11 cellular contexts compared by ENCODE assay signal in the genomic region with DNA sequence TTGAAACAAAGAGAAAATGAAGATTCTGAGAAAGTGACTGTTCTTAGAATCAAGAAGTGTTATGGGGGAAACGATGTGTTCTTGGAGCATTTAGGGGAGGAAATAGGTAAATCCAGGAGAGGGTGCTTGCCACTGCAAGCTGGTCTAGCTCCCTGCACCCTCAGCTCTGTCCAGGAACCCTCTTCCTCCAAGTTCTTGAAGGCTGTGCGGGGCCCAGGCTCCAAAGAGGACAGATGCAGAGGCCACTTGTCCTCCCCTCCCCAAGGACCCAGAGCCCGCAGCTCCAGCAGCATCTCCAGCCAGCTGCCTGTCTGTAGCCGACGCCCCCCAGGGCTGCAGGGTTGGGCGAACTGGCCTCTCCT.
DNase-seq lines count a peak whose midpoint lies in the region; ATAC-seq and TF ChIP-seq lines count a peak whose summit lies in the region.
"Had no signal": no experiment of that assay in that cellular context is flagged by ENCODE, and none has a peak within 500 bp of the region (broad histone marks: within the 10 kb centered on the region; RNA-seq: fewer than 3 reads in every experiment).

No MANE protein-coding gene starts in this region.

- intact Hi-C loops in CD8-positive, alpha-beta T cell (cut with DNase I, micrococcal nuclease), result loop anchor here (1.0 to 10.0 kb wide), 6 partner anchors 179 to 1939 kb away; no protein-coding TSS in a partner anchor

- H3K36me3 ChIP-seq in CD8-positive, alpha-beta T cell (ENCODE audit: insufficient read depth, low read length), result no peaks in the 10 kb centered on the region
- H3K36me3 ChIP-seq: brain microvascular endothelial cell, Peyer's patch, transverse colon had no signal

- no peaks in the 10 kb centered on the region for H3K27me3 ChIP-seq in CD8-positive, alpha-beta T cell (ENCODE audit: insufficient read depth, low read length)
- H3K27me3 ChIP-seq: Peyer's patch had no signal

- ATAC-seq in activated naive CD4-positive, alpha-beta T cell treated with anti-CD3 and anti-CD28 coated beads, Interleukin-2, amount 50 U/mL, for 72 hours, result peak; percentile 26 to 48
- ATAC-seq in HG03135 (IDR thresholded peaks at IDR 0.05; ENCODE audit: unreplicated experiment), result peak; percentile 11
- ATAC-seq in stimulated activated effector memory CD8-positive, alpha-beta T cell treated with anti-CD3 and anti-CD28 coated beads, Interleukin-12 subunit alpha, Interleukin-12 subunit beta, amount 100 ng/mL, for 72 hours, result peak; percentile 49
- ATAC-seq in CD8-positive, alpha-beta T cell, result no peak
- no peak for ATAC-seq in HG03175 (IDR thresholded peaks at IDR 0.05; ENCODE audit: unreplicated experiment)

- CTCF ChIA-PET in activated naive CD4-positive, alpha-beta T cell treated with anti-CD3 and anti-CD28 coated beads, Interleukin-2, amount 10 ng/mL, durations not matched to agents 7 days and 5 days (lab: Charles Lee), result interaction anchor here (0.7 to 3.1 kb wide), 37 partner anchors 9 to 1935 kb away, joined by 3 to 31 read pairs (median 5); partner anchors contain the start of gene SUPT3H
- CTCF ChIA-PET in CD8-positive, alpha-beta T cell (lab: Charles Lee), result interaction anchor here (0.8 to 3.1 kb wide), 29 partner anchors 10 to 1935 kb away, joined by 3 to 32 read pairs (median 6); partner anchors contain the start of gene ENPP4

- H3K4me3 Mint-ChIP-seq in activated naive CD4-positive, alpha-beta T cell treated with anti-CD3 and anti-CD28 coated beads, Interleukin-2, amount 10 ng/mL, durations not matched to agents 7 days and 5 days, result no peak overlapping the region
- no peak overlapping the region for H3K4me3 Mint-ChIP-seq in stimulated activated effector memory CD8-positive, alpha-beta T cell treated with anti-CD3 and anti-CD28 coated beads, Interleukin-12 subunit alpha, Interleukin-12 subunit beta, amount 100 ng/mL, for 72 hours
- no peak overlapping the region for H3K4me3 Mint-ChIP-seq in CD8-positive, alpha-beta T cell

- H3K4me3 ChIP-seq in CD8-positive, alpha-beta T cell (ENCODE audit: low read depth, low read length), result no peak overlapping the region
- H3K4me3 ChIP-seq: Peyer's patch, transverse colon had no signal

- H3K27ac ChIP-seq in CD8-positive, alpha-beta T cell (ENCODE audit: low read depth, low read length), result no peak overlapping the region
- H3K27ac ChIP-seq: brain microvascular endothelial cell, Peyer's patch, transverse colon had no signal

- no peaks in the 10 kb centered on the region for H3K36me3 Mint-ChIP-seq in activated naive CD4-positive, alpha-beta T cell treated with anti-CD3 and anti-CD28 coated beads, Interleukin-2, amount 50 U/mL, for 72 hours
- H3K36me3 Mint-ChIP-seq in activated naive CD4-positive, alpha-beta T cell treated with anti-CD3 and anti-CD28 coated beads, Interleukin-2, amount 10 ng/mL, durations not matched to agents 7 days and 5 days, result no peaks in the 10 kb centered on the region
- no peaks in the 10 kb centered on the region for H3K36me3 Mint-ChIP-seq in stimulated activated effector memory CD8-positive, alpha-beta T cell treated with anti-CD3 and anti-CD28 coated beads, Interleukin-12 subunit alpha, Interleukin-12 subunit beta, amount 100 ng/mL, for 72 hours
- no peaks in the 10 kb centered on the region for H3K36me3 Mint-ChIP-seq in CD8-positive, alpha-beta T cell

- POLR2A ChIA-PET in CD8-positive, alpha-beta T cell (lab: Charles Lee), result interaction anchor here (0.8 kb wide), 1 partner anchor 1239 kb away, joined by 4 read pairs; no protein-coding TSS in a partner anchor

- TF ChIP-seq CTCF in CD8-positive, alpha-beta T cell (IDR thresholded peaks at IDR 0.05), result no peak

- H3K27me3 Mint-ChIP-seq in activated naive CD4-positive, alpha-beta T cell treated with anti-CD3 and anti-CD28 coated beads, Interleukin-2, amount 10 ng/mL, durations not matched to agents 7 days and 5 days, result peaks cover 43% of the 10 kb centered on the region
- H3K27me3 Mint-ChIP-seq in CD8-positive, alpha-beta T cell (ENCODE audit: low read depth), result no peaks in the 10 kb centered on the region

- no peaks in the 10 kb centered on the region for H3K9me3 Mint-ChIP-seq in activated naive CD4-positive, alpha-beta T cell treated with anti-CD3 and anti-CD28 coated beads, Interleukin-2, amount 50 U/mL, for 72 hours
- no peaks in the 10 kb centered on the region for H3K9me3 Mint-ChIP-seq in activated naive CD4-positive, alpha-beta T cell treated with anti-CD3 and anti-CD28 coated beads, Interleukin-2, amount 10 ng/mL, durations not matched to agents 7 days and 5 days
- H3K9me3 Mint-ChIP-seq in stimulated activated effector memory CD8-positive, alpha-beta T cell treated with anti-CD3 and anti-CD28 coated beads, Interleukin-12 subunit alpha, Interleukin-12 subunit beta, amount 100 ng/mL, for 72 hours, result no peaks in the 10 kb centered on the region
- no peaks in the 10 kb centered on the region for H3K9me3 Mint-ChIP-seq in CD8-positive, alpha-beta T cell

- no peaks in the 10 kb centered on the region for H3K4me1 Mint-ChIP-seq in activated naive CD4-positive, alpha-beta T cell treated with anti-CD3 and anti-CD28 coated beads, Interleukin-2, amount 10 ng/mL, durations not matched to agents 7 days and 5 days
- peaks cover 8% of the 10 kb centered on the region for H3K4me1 Mint-ChIP-seq in stimulated activated effector memory CD8-positive, alpha-beta T cell treated with anti-CD3 and anti-CD28 coated beads, Interleukin-12 subunit alpha, Interleukin-12 subunit beta, amount 100 ng/mL, for 72 hours
- peaks cover 2% of the 10 kb centered on the region for H3K4me1 Mint-ChIP-seq in CD8-positive, alpha-beta T cell (ENCODE audit: low read depth)

- H3K4me1 ChIP-seq in CD8-positive, alpha-beta T cell (ENCODE audit: insufficient read depth, low read length), result peaks cover 9% of the 10 kb centered on the region

- no peak for DNase-seq in activated naive CD4-positive, alpha-beta T cell treated with anti-CD3 and anti-CD28 coated beads, Interleukin-2, amount 50 U/mL, for 72 hours (ENCODE audit: low spot score in 2 of 2)
- no peak for DNase-seq in activated naive CD4-positive, alpha-beta T cell treated with anti-CD3 and anti-CD28 coated beads, Interleukin-2, amount 10 ng/mL, durations not matched to agents 7 days and 5 days
- peak; percentile 8 for DNase-seq in cerebellar cortex (ENCODE audit: low spot score)
- no peak for DNase-seq in stimulated activated effector memory CD8-positive, alpha-beta T cell treated with anti-CD3 and anti-CD28 coated beads, Interleukin-12 subunit alpha, Interleukin-12 subunit beta, amount 100 ng/mL, for 72 hours (ENCODE audit: low spot score in 2 of 2)
- no peak for DNase-seq in CD8-positive, alpha-beta T cell
- DNase-seq in dedifferentiated amniotic fluid mesenchymal stem cell (ENCODE audit: extremely low spot score), result no peak

- H3K9me3 ChIP-seq in CD8-positive, alpha-beta T cell (ENCODE audit: low read length), result no peaks in the 10 kb centered on the region
- H3K9me3 ChIP-seq: Peyer's patch, transverse colon had no signal

- no peak overlapping the region for H3K27ac Mint-ChIP-seq in activated naive CD4-positive, alpha-beta T cell treated with anti-CD3 and anti-CD28 coated beads, Interleukin-2, amount 50 U/mL, for 72 hours
- H3K27ac Mint-ChIP-seq in activated naive CD4-positive, alpha-beta T cell treated with anti-CD3 and anti-CD28 coated beads, Interleukin-2, amount 10 ng/mL, durations not matched to agents 7 days and 5 days, result no peak overlapping the region
- H3K27ac Mint-ChIP-seq in stimulated activated effector memory CD8-positive, alpha-beta T cell treated with anti-CD3 and anti-CD28 coated beads, Interleukin-12 subunit alpha, Interleukin-12 subunit beta, amount 100 ng/mL, for 72 hours, result no peak overlapping the region
- H3K27ac Mint-ChIP-seq in CD8-positive, alpha-beta T cell, result no peak overlapping the region

Comparison
In these comparisons a context has a peak if more than half of its experiments do, and no peak if none do; other contexts are left out.
1. ATAC-seq: peak in activated naive CD4-positive, alpha-beta T cell treated with anti-CD3 and anti-CD28 coated beads, Interleukin-2, amount 50 U/mL, for 72 hours (2 of 2), HG03135 (single experiment) and stimulated activated effector memory CD8-positive, alpha-beta T cell treated with anti-CD3 and anti-CD28 coated beads, Interleukin-12 subunit alpha, Interleukin-12 subunit beta, amount 100 ng/mL, for 72 hours (single experiment); none in CD8-positive, alpha-beta T cell (single experiment) and HG03175 (single experiment).